In genomic region chr18:23437357-23438045, GRCh38 we compare ENCODE assay signal across 1 cellular context.
TF ChIP-seq lines count a peak whose summit lies in the region.

No MANE protein-coding gene starts in this region.

TF ChIP-seq in HEK293, 187 proteins besides CTCF, POLR2A, EP300 and RAD21 (continued from another document):
- TF ChIP-seq ZNF398 (tag by site-specific recombination; IDR thresholded peaks at IDR 0.05): no peak
- TF ChIP-seq ZNF660 (tag by site-specific recombination; IDR thresholded peaks at IDR 0.05): 0 out of 2 replicates have a peak, but pooled peaks have one; percentile 12
- no peak for TF ChIP-seq OVOL3 (tag by site-specific recombination; IDR thresholded peaks at IDR 0.05)
- TF ChIP-seq ZBTB21 (tag by site-specific recombination; IDR thresholded peaks at IDR 0.05): no peak
- TF ChIP-seq, protein P1, sequence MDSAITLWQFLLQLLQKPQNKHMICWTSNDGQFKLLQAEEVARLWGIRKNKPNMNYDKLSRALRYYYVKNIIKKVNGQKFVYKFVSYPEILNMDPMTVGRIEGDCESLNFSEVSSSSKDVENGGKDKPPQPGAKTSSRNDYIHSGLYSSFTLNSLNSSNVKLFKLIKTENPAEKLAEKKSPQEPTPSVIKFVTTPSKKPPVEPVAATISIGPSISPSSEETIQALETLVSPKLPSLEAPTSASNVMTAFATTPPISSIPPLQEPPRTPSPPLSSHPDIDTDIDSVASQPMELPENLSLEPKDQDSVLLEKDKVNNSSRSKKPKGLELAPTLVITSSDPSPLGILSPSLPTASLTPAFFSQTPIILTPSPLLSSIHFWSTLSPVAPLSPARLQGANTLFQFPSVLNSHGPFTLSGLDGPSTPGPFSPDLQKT (IDR thresholded peaks at IDR 0.05; ENCODE audit: borderline replicate concordance, low read depth, low read length): no peak
- no peak for TF ChIP-seq ZNF521 (tag by site-specific recombination; IDR thresholded peaks at IDR 0.05)
- no peak for TF ChIP-seq ZFP41 (tag by site-specific recombination; IDR thresholded peaks at IDR 0.05; ENCODE audit: borderline replicate concordance)
- TF ChIP-seq, protein P2, sequence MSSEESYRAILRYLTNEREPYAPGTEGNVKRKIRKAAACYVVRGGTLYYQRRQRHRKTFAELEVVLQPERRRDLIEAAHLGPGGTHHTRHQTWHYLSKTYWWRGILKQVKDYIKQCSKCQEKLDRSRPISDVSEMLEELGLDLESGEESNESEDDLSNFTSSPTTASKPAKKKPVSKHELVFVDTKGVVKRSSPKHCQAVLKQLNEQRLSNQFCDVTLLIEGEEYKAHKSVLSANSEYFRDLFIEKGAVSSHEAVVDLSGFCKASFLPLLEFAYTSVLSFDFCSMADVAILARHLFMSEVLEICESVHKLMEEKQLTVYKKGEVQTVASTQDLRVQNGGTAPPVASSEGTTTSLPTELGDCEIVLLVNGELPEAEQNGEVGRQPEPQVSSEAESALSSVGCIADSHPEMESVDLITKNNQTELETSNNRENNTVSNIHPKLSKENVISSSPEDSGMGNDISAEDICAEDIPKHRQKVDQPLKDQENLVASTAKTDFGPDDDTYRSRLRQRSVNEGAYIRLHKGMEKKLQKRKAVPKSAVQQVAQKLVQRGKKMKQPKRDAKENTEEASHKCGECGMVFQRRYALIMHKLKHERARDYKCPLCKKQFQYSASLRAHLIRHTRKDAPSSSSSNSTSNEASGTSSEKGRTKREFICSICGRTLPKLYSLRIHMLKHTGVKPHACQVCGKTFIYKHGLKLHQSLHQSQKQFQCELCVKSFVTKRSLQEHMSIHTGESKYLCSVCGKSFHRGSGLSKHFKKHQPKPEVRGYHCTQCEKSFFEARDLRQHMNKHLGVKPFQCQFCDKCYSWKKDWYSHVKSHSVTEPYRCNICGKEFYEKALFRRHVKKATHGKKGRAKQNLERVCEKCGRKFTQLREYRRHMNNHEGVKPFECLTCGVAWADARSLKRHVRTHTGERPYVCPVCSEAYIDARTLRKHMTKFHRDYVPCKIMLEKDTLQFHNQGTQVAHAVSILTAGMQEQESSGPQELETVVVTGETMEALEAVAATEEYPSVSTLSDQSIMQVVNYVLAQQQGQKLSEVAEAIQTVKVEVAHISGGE (tag by site-specific recombination; conservative IDR thresholded peaks at IDR 0.05; ENCODE audit: low read depth): no peak
- TF ChIP-seq ZNF311 (tag by site-specific recombination; IDR thresholded peaks at IDR 0.05; ENCODE audit: borderline replicate concordance): no peak
- TF ChIP-seq ZNF76 (tag by site-specific recombination; IDR thresholded peaks at IDR 0.05; ENCODE audit: borderline replicate concordance, low read depth): 0 out of 2 replicates have a peak, but pooled peaks have one; percentile 11
- TF ChIP-seq ZNF354C (tag by site-specific recombination; IDR thresholded peaks at IDR 0.05; ENCODE audit: borderline replicate concordance, low read depth): no peak
- peak; percentile 95 for TF ChIP-seq ZEB2 (tag by site-specific recombination; IDR thresholded peaks at IDR 0.05)
- TF ChIP-seq GLIS1 (tag by site-specific recombination; IDR thresholded peaks at IDR 0.05): peak; percentile 79; the same call in 1 of the 2 replicates
- peak; percentile 61; the same call in 1 of the 2 replicates for TF ChIP-seq ZBTB20 (tag by site-specific recombination; IDR thresholded peaks at IDR 0.05)
- TF ChIP-seq ZNF23 (tag by site-specific recombination; IDR thresholded peaks at IDR 0.05; ENCODE audit: borderline replicate concordance): no peak
- no peak for TF ChIP-seq ZNF155 (tag by site-specific recombination; IDR thresholded peaks at IDR 0.05)
- TF ChIP-seq KLF16 (tag by site-specific recombination; IDR thresholded peaks at IDR 0.05): peak; percentile 52
- TF ChIP-seq EGR2 (tag by site-specific recombination; IDR thresholded peaks at IDR 0.05; ENCODE audit: low read depth): peak; percentile 87
- TF ChIP-seq, protein P3, sequence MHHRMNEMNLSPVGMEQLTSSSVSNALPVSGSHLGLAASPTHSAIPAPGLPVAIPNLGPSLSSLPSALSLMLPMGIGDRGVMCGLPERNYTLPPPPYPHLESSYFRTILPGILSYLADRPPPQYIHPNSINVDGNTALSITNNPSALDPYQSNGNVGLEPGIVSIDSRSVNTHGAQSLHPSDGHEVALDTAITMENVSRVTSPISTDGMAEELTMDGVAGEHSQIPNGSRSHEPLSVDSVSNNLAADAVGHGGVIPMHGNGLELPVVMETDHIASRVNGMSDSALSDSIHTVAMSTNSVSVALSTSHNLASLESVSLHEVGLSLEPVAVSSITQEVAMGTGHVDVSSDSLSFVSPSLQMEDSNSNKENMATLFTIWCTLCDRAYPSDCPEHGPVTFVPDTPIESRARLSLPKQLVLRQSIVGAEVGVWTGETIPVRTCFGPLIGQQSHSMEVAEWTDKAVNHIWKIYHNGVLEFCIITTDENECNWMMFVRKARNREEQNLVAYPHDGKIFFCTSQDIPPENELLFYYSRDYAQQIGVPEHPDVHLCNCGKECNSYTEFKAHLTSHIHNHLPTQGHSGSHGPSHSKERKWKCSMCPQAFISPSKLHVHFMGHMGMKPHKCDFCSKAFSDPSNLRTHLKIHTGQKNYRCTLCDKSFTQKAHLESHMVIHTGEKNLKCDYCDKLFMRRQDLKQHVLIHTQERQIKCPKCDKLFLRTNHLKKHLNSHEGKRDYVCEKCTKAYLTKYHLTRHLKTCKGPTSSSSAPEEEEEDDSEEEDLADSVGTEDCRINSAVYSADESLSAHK (tag by site-specific recombination; IDR thresholded peaks at IDR 0.05): peak; percentile 17; the same call in 1 of the 2 replicates
- peak; percentile 65 for TF ChIP-seq IKZF3 (tag by site-specific recombination; IDR thresholded peaks at IDR 0.05)
- TF ChIP-seq, protein P4, sequence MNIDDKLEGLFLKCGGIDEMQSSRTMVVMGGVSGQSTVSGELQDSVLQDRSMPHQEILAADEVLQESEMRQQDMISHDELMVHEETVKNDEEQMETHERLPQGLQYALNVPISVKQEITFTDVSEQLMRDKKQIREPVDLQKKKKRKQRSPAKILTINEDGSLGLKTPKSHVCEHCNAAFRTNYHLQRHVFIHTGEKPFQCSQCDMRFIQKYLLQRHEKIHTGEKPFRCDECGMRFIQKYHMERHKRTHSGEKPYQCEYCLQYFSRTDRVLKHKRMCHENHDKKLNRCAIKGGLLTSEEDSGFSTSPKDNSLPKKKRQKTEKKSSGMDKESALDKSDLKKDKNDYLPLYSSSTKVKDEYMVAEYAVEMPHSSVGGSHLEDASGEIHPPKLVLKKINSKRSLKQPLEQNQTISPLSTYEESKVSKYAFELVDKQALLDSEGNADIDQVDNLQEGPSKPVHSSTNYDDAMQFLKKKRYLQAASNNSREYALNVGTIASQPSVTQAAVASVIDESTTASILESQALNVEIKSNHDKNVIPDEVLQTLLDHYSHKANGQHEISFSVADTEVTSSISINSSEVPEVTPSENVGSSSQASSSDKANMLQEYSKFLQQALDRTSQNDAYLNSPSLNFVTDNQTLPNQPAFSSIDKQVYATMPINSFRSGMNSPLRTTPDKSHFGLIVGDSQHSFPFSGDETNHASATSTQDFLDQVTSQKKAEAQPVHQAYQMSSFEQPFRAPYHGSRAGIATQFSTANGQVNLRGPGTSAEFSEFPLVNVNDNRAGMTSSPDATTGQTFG (tag by site-specific recombination; IDR thresholded peaks at IDR 0.05; ENCODE audit: borderline replicate concordance): no peak
- TF ChIP-seq ZNF223 (tag by site-specific recombination; IDR thresholded peaks at IDR 0.05): no peak
- TF ChIP-seq ZSCAN16 (tag by site-specific recombination; IDR thresholded peaks at IDR 0.05): no peak
- TF ChIP-seq, protein P5, sequence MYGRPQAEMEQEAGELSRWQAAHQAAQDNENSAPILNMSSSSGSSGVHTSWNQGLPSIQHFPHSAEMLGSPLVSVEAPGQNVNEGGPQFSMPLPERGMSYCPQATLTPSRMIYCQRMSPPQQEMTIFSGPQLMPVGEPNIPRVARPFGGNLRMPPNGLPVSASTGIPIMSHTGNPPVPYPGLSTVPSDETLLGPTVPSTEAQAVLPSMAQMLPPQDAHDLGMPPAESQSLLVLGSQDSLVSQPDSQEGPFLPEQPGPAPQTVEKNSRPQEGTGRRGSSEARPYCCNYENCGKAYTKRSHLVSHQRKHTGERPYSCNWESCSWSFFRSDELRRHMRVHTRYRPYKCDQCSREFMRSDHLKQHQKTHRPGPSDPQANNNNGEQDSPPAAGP (tag by site-specific recombination; IDR thresholded peaks at IDR 0.05): no peak
